In the genomic region with DNA sequence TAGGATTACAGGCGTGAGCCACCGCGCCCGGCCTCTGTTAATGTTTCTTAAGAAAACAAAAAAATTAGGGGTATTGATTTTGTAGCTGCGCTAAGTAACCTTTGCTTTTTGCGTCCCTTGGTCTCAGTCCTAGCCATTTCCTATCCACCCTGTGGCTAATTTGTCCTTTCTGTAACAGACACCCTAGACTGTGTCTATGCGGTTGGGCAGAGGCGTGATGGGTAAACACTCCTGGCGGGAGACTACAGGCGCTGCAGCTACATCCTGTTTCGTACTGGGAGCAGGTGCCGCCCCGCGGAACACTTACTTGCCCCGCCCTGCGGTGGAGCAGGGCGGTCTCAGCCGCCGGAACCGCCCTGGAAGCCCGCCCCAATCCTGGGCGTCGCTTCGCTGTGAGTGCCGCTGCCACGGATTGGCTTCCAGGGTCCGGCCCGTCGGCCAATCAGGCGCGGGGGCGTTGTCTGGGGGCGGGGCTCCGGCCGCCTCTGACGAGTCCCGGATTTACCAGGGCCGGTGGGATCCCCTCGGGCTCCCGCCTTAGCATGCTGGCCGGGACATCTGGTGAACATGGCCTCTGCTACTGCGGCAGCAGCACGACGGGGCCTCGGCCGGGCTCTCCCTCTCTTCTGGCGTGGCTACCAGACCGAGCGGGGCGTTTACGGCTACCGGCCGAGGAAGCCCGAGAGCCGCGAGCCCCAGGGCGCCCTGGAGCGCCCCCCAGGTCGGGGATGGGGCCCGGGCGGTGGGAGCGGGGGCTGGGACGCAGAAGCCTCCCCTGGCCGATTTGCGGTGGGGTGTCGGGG, we compare ENCODE assay signal across 8 cellular contexts. TPM values are rescaled to one million over a fixed set of nuclear protein-coding genes. Genes with fewer than 3 reads are reported as not detected.
DNase-seq lines count a peak whose midpoint lies in the region; ATAC-seq and TF ChIP-seq lines count a peak whose summit lies in the region.

A gene with protein sequence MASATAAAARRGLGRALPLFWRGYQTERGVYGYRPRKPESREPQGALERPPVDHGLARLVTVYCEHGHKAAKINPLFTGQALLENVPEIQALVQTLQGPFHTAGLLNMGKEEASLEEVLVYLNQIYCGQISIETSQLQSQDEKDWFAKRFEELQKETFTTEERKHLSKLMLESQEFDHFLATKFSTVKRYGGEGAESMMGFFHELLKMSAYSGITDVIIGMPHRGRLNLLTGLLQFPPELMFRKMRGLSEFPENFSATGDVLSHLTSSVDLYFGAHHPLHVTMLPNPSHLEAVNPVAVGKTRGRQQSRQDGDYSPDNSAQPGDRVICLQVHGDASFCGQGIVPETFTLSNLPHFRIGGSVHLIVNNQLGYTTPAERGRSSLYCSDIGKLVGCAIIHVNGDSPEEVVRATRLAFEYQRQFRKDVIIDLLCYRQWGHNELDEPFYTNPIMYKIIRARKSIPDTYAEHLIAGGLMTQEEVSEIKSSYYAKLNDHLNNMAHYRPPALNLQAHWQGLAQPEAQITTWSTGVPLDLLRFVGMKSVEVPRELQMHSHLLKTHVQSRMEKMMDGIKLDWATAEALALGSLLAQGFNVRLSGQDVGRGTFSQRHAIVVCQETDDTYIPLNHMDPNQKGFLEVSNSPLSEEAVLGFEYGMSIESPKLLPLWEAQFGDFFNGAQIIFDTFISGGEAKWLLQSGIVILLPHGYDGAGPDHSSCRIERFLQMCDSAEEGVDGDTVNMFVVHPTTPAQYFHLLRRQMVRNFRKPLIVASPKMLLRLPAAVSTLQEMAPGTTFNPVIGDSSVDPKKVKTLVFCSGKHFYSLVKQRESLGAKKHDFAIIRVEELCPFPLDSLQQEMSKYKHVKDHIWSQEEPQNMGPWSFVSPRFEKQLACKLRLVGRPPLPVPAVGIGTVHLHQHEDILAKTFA (plus strand): TSS at position 488 of the 803 bp plus-strand sequence. CDS start 80 bp downstream, at position 568.

- DNase-seq in GM06990 (ENCODE audit: extremely low read depth, insufficient read length) (peak; percentile 100), HFF-Myc (ENCODE audit: extremely low read depth, low read depth) (peak; percentile 89), NAMALWA (ENCODE audit: low spot score) (peak; percentile 98), SK-N-DZ (ENCODE audit: low spot score) (peak; percentile 99), non-pigmented ciliary epithelial cell (ENCODE audit: low read depth) (peak; percentile 89), superior temporal gyrus (ENCODE audit: extremely low spot score) (peak; percentile 98)
- DNase-seq in activated naive CD4-positive, alpha-beta T cell treated with anti-CD3 and anti-CD28 coated beads, Interleukin-2, amount 10 ng/mL, durations not matched to agents 7 days and 5 days, result peak; percentile 99

- CTCF ChIA-PET in activated naive CD4-positive, alpha-beta T cell treated with anti-CD3 and anti-CD28 coated beads, Interleukin-2, amount 10 ng/mL, durations not matched to agents 7 days and 5 days (lab: Charles Lee), result no interaction called here

- ATAC-seq in gastroesophageal sphincter, result peak; percentile 100

- peaks cover 0 to 19% (median 3%) of the 10 kb centered on the region in 3 donors for H3K4me1 ChIP-seq in gastroesophageal sphincter

- H3K4me3 ChIP-seq in GM06990 (replicated peaks; ENCODE audit: low read depth, low read length) (peak within 1 kb of the TSS; percentile 94), HFF-Myc (replicated peaks; ENCODE audit: low read depth, low read length) (peak within 1 kb of the TSS; percentile 64), gastroesophageal sphincter (peak within 1 kb of the TSS; percentile 84 to 100)

- peak within 1 kb of the TSS; percentile 73 to 93 (median 86) for H3K27ac ChIP-seq in gastroesophageal sphincter

- H3K27me3 ChIP-seq in GM06990 (replicated peaks; ENCODE audit: control insufficient read depth, insufficient read depth, low read length) (no peaks in the 10 kb centered on the region), gastroesophageal sphincter (no peaks in the 10 kb centered on the region)

- WGBS in gastroesophageal sphincter (ENCODE audit: low coverage in 1 of 2), 2 donors, result 4 to 30% methylated on average over 2 to 5 of the region's 66 CpGs

- no peaks in the 10 kb centered on the region for H3K9me3 ChIP-seq in gastroesophageal sphincter

- peaks cover 24% of the 10 kb centered on the region for H3K4me1 Mint-ChIP-seq in activated naive CD4-positive, alpha-beta T cell treated with anti-CD3 and anti-CD28 coated beads, Interleukin-2, amount 10 ng/mL, durations not matched to agents 7 days and 5 days

- TF ChIP-seq POLR2A in gastroesophageal sphincter (IDR thresholded peaks at IDR 0.05), result peak; percentile 74 to 75

- peak within 1 kb of the TSS; percentile 95 for H3K27ac Mint-ChIP-seq in activated naive CD4-positive, alpha-beta T cell treated with anti-CD3 and anti-CD28 coated beads, Interleukin-2, amount 10 ng/mL, durations not matched to agents 7 days and 5 days

- H3K36me3 ChIP-seq in GM06990 (ENCODE audit: control insufficient read depth, insufficient read depth, low read length) (no peaks in the 10 kb centered on the region), gastroesophageal sphincter (no peaks in the 10 kb centered on the region)

- no peaks in the 10 kb centered on the region for H3K36me3 Mint-ChIP-seq in activated naive CD4-positive, alpha-beta T cell treated with anti-CD3 and anti-CD28 coated beads, Interleukin-2, amount 10 ng/mL, durations not matched to agents 7 days and 5 days

- no peak for TF ChIP-seq EP300 in gastroesophageal sphincter (IDR thresholded peaks at IDR 0.05)

- no peaks in the 10 kb centered on the region for H3K9me3 Mint-ChIP-seq in activated naive CD4-positive, alpha-beta T cell treated with anti-CD3 and anti-CD28 coated beads, Interleukin-2, amount 10 ng/mL, durations not matched to agents 7 days and 5 days

- H3K4me3 Mint-ChIP-seq in activated naive CD4-positive, alpha-beta T cell treated with anti-CD3 and anti-CD28 coated beads, Interleukin-2, amount 10 ng/mL, durations not matched to agents 7 days and 5 days, result peak within 1 kb of the TSS; percentile 85

- H3K27me3 Mint-ChIP-seq in activated naive CD4-positive, alpha-beta T cell treated with anti-CD3 and anti-CD28 coated beads, Interleukin-2, amount 10 ng/mL, durations not matched to agents 7 days and 5 days, result peaks cover 10% of the 10 kb centered on the region

- TF ChIP-seq CTCF in GM06990 (IDR thresholded peaks at IDR 0.05; ENCODE audit: insufficient read depth, low read length, poor library complexity, severe bottlenecking) (peak; percentile 18), HFF-Myc (IDR thresholded peaks at IDR 0.05; ENCODE audit: low read depth, low read length, missing control alignments) (peak; percentile 24), gastroesophageal sphincter (IDR thresholded peaks at IDR 0.05) (peak in 3 of 4 experiments; percentile 45 to 77 (median 75))

RNA-seq across cellular contexts. Expression of the gene that starts here (rescaled TPM):
- 30.4 and 68.0 TPM in 2 replicates for polyA plus RNA-seq in SK-N-DZ (2014; cell fraction: cytosol; rRNA removed)
- 16.2 and 38.1 TPM in 2 replicates for polyA plus RNA-seq in SK-N-DZ (2014; cell fraction: nucleus; rRNA removed)
- total RNA-seq in gastroesophageal sphincter, result 10 to 100 TPM; 14.8 to 32.2 (median 20.2) TPM

Comparison
In these comparisons a context has a peak if more than half of its experiments do, and no peak if none do; other contexts are left out.
1. Peak in every context shown above with its lines: DNase-seq, ATAC-seq, H3K4me3 ChIP-seq and H3K27ac ChIP-seq.
2. CTCF ChIP-seq: peak in every context shown above with its lines; median percentile 75 in gastroesophageal sphincter; 24 in HFF-Myc; 18 in GM06990.